In genomic region chr2:73894877-73895276, GRCh38 we compare ENCODE assay signal across 18 cellular contexts. TPM values are rescaled to one million over a fixed set of nuclear protein-coding genes. Genes with fewer than 3 reads are reported as not detected.
DNase-seq lines count a peak whose midpoint lies in the region; ATAC-seq and TF ChIP-seq lines count a peak whose summit lies in the region.
"Had no signal": no experiment of that assay in that cellular context is flagged by ENCODE, and none has a peak within 500 bp of the region (broad histone marks: within the 10 kb centered on the region; RNA-seq: fewer than 3 reads in every experiment).

No MANE protein-coding gene starts in this region.

- H3K27ac ChIP-seq in OCI-LY3 (ENCODE audit: low read length) = no peak overlapping the region
- H3K27ac ChIP-seq in mesenchymal stem cell (ENCODE audit: low read length, poor library complexity, severe bottlenecking) = no peak overlapping the region
- no peak overlapping the region for H3K27ac ChIP-seq in smooth muscle cell (ENCODE audit: low read depth)
- H3K27ac ChIP-seq: cardiac muscle cell, GM23248, thyroid gland had no signal

- peaks cover 40% of the 10 kb centered on the region for H3K79me2 ChIP-seq in OCI-LY3 (ENCODE audit: low read length)
- peaks cover 9% of the 10 kb centered on the region for H3K79me2 ChIP-seq in smooth muscle cell (ENCODE audit: low read depth)

- CTCF ChIA-PET in AG04449 (lab: Yijun Ruan, JAX) = no interaction called here

- no peak overlapping the region for H3K4ac ChIP-seq in mesenchymal stem cell (ENCODE audit: low read depth in 1 of 2, low read length in 2 of 2)

- H4K20me1 ChIP-seq in OCI-LY3 (ENCODE audit: insufficient read depth, low read length) (peaks cover 42% of the 10 kb centered on the region), smooth muscle cell (ENCODE audit: low read depth) (no peaks in the 10 kb centered on the region)

- H3K14ac ChIP-seq in mesenchymal stem cell (ENCODE audit: low read length in 2 of 2) = no peak overlapping the region

- no peaks in the 10 kb centered on the region for H3F3A ChIP-seq in smooth muscle cell (ENCODE audit: low read depth)

- H2BK120ac ChIP-seq in mesenchymal stem cell (ENCODE audit: low read depth, low read length) = no peak overlapping the region

- WGBS in mesenchymal stem cell = 79% methylated on average over 6 of the region's 6 CpGs
- 87% methylated on average over 5 of the region's 6 CpGs for WGBS in smooth muscle cell (ENCODE audit: low lambda C conversion rate)

- no peak overlapping the region for H3K18ac ChIP-seq in mesenchymal stem cell (ENCODE audit: low read depth in 1 of 2, low read length in 2 of 2)

- TF ChIP-seq CTCF in AG04449 (IDR thresholded peaks at IDR 0.05; ENCODE audit: insufficient read depth, low read length, missing control alignments) (no peak), OCI-LY3 (IDR thresholded peaks at IDR 0.05; ENCODE audit: low read depth, low read length) (no peak), smooth muscle cell (IDR thresholded peaks at IDR 0.05; ENCODE audit: borderline replicate concordance, insufficient read depth, poor library complexity, severe bottlenecking) (no peak)

- peak overlapping the region; percentile 17 for H2AK5ac ChIP-seq in mesenchymal stem cell (ENCODE audit: low read length, severe bottlenecking)

- H3K36me3 ChIP-seq in OCI-LY3 (replicated peaks; ENCODE audit: low read depth, low read length) = peaks cover 12% of the 10 kb centered on the region
- no peaks in the 10 kb centered on the region for H3K36me3 ChIP-seq in mesenchymal stem cell (ENCODE audit: control insufficient read depth in 1 of 2, insufficient read depth in 2 of 2, low read depth in 1 of 2, low read length in 2 of 2)
- no peaks in the 10 kb centered on the region for H3K36me3 ChIP-seq in smooth muscle cell (ENCODE audit: low read depth)
- H3K36me3 ChIP-seq: cardiac muscle cell, thyroid gland had no signal

- peak overlapping the region in 1 of 2 experiments; percentile 26 for H3K23ac ChIP-seq in mesenchymal stem cell (ENCODE audit: low read length in 2 of 2)

- peaks cover 13% of the 10 kb centered on the region for H3K79me1 ChIP-seq in mesenchymal stem cell (replicated peaks; ENCODE audit: low read length, poor library complexity, severe bottlenecking)

- H2AFZ ChIP-seq in OCI-LY3 (ENCODE audit: low read depth, low read length) (no peak overlapping the region), mesenchymal stem cell (ENCODE audit: low read depth, low read length) (no peak overlapping the region), smooth muscle cell (ENCODE audit: low read depth) (no peak overlapping the region)
- H2AFZ ChIP-seq: GM23248 had no signal

- POLR2A ChIA-PET in AG04449 (lab: Yijun Ruan, JAX) = no interaction called here

- H2BK15ac ChIP-seq in mesenchymal stem cell (ENCODE audit: low read depth, poor library complexity, severe bottlenecking) = no peak overlapping the region

- H4K91ac ChIP-seq in mesenchymal stem cell (ENCODE audit: low read length) = no peak overlapping the region

- no peak overlapping the region for H3K9ac ChIP-seq in OCI-LY3 (ENCODE audit: low read length)
- no peak overlapping the region for H3K9ac ChIP-seq in mesenchymal stem cell (ENCODE audit: low read length)
- H3K9ac ChIP-seq in smooth muscle cell (ENCODE audit: low read depth) = no peak overlapping the region
- H3K9ac ChIP-seq: GM23248 had no signal

- H3K27me3 ChIP-seq in OCI-LY3 (ENCODE audit: low read depth, low read length) (no peaks in the 10 kb centered on the region), mesenchymal stem cell (ENCODE audit: control insufficient read depth in 1 of 2, insufficient read depth in 1 of 2, low read length in 2 of 2) (peaks cover 0 to 73% of the 10 kb centered on the region in 2 experiments), smooth muscle cell (ENCODE audit: low read depth) (no peaks in the 10 kb centered on the region)
- H3K27me3 ChIP-seq: cardiac muscle cell, thyroid gland had no signal

- H3K4me1 ChIP-seq in OCI-LY3 (ENCODE audit: low read length) = peaks cover 33% of the 10 kb centered on the region
- peaks cover 37% of the 10 kb centered on the region for H3K4me1 ChIP-seq in mesenchymal stem cell (ENCODE audit: control insufficient read depth, insufficient read depth, low read depth, low read length)
- peaks cover 6% of the 10 kb centered on the region for H3K4me1 ChIP-seq in smooth muscle cell (ENCODE audit: low read depth)
- H3K4me1 ChIP-seq: thyroid gland had no signal

- DNase-seq in AG04449 (ENCODE audit: low read depth, low spot score) (no peak), mesenchymal stem cell (no peak), smooth muscle cell (lab: John Stamatoyannopoulos, UW; ENCODE audit: unreplicated experiment) (no peak), 8988T (no peak), NOMO-1 treated with dmso at 0.1 percent for 144 hours (lab: John Stamatoyannopoulos, UW; ENCODE audit: unreplicated experiment) (no peak)
- DNase-seq: activated naive CD4-positive, alpha-beta T cell treated with anti-CD3 and anti-CD28 coated beads, Interleukin-2, amount 50 U/mL, for 16 hours; COR-L47; GM23248; head of caudate nucleus; left ventricle myocardium superior; naive B cell; NCI-H1436 treated with DMSO at 0.1 percent for 48 hours; NCI-H774; thyroid gland had no signal

- H3K4me3 ChIP-seq in AG04449 (ENCODE audit: low read depth, low read length) (peak overlapping the region; percentile 40), OCI-LY3 (ENCODE audit: low read length) (0 out of 2 replicates have a peak overlapping the region, but pooled peaks have one; percentile 78), mesenchymal stem cell (ENCODE audit: insufficient read depth in 1 of 2, low read depth in 1 of 2, low read length in 2 of 2) (no peak overlapping the region), smooth muscle cell (no peak overlapping the region)
- H3K4me3 ChIP-seq: cardiac muscle cell, GM23248, thyroid gland had no signal

- H3K9me3 ChIP-seq in OCI-LY3 (ENCODE audit: insufficient read depth, low read length) (no peaks in the 10 kb centered on the region), mesenchymal stem cell (ENCODE audit: control insufficient read depth, low read length) (no peaks in the 10 kb centered on the region), smooth muscle cell (replicated peaks; ENCODE audit: low read depth) (no peaks in the 10 kb centered on the region)
- H3K9me3 ChIP-seq: thyroid gland had no signal

- ATAC-seq in HG02588 (IDR thresholded peaks at IDR 0.05; ENCODE audit: unreplicated experiment) = no peak
- ATAC-seq: left ventricle myocardium superior, Panc1 had no signal

- H2BK5ac ChIP-seq in mesenchymal stem cell (ENCODE audit: low read depth, low read length, poor library complexity, severe bottlenecking) = no peak overlapping the region

- H3K4me2 ChIP-seq in OCI-LY3 (ENCODE audit: low read length) (peak overlapping the region; percentile 85), mesenchymal stem cell (ENCODE audit: low read length, poor library complexity, severe bottlenecking) (peak overlapping the region; percentile 0), smooth muscle cell (peak overlapping the region; percentile 28)

- H2BK12ac ChIP-seq in mesenchymal stem cell (ENCODE audit: low read length in 2 of 2) = no peak overlapping the region

- H4K8ac ChIP-seq in mesenchymal stem cell (ENCODE audit: low read length) = no peak overlapping the region

RNA-seq across cellular contexts. Expression of gene ACTG2, which starts 2.1 kb away (rescaled TPM):
- 101 TPM for polyA plus RNA-seq in mesenchymal stem cell (2013, experiment 1 of 2)
- 99.5 TPM for polyA plus RNA-seq in mesenchymal stem cell (2013, experiment 2 of 2)
- total RNA-seq in smooth muscle cell = 201 and 323 TPM in 2 replicates
- polyA plus RNA-seq in smooth muscle cell = 796 and 874 TPM in 2 replicates
- total RNA-seq: GM23248 had no signal
- polyA plus RNA-seq: GM23248 had no signal

RNA-seq across cellular contexts. Expression of gene DGUOK, which starts 31.8 kb away (rescaled TPM):
- polyA plus RNA-seq in mesenchymal stem cell (2013, experiment 1 of 2) = 115 TPM
- 112 TPM for polyA plus RNA-seq in mesenchymal stem cell (2013, experiment 2 of 2)
- 109 and 112 TPM in 2 replicates for total RNA-seq in smooth muscle cell
- 151 and 154 TPM in 2 replicates for polyA plus RNA-seq in smooth muscle cell

Comparison
In these comparisons a context has a peak if more than half of its experiments do, and no peak if none do; other contexts are left out.
1. H3K4me3 ChIP-seq: peak in AG04449 (single experiment) and OCI-LY3 (single experiment); none in mesenchymal stem cell (0 of 2) and smooth muscle cell (single experiment).
2. H3K4me2 ChIP-seq: peak in every context shown above with its lines; median percentile 85 in OCI-LY3; 28 in smooth muscle cell; 0 in mesenchymal stem cell.